In genomic region chr10:17974505-17974904, GRCh38 we compare ENCODE assay signal across 37 cellular contexts. TPM values are rescaled to one million over a fixed set of nuclear protein-coding genes. Genes with fewer than 3 reads are reported as not detected.
"Had no signal": no experiment of that assay in that cellular context is flagged by ENCODE, and none has a peak within 500 bp of the region (broad histone marks: within the 10 kb centered on the region; RNA-seq: fewer than 3 reads in every experiment).

No MANE protein-coding gene starts in this region.

- FAIRE-seq: K562 had no signal

- H3K4me2 ChIP-seq: PC-9 had no signal

- H3K36me3 ChIP-seq: MG63, SJCRH30 had no signal

- ATAC-seq: K562, Panc1, Right ventricle myocardium inferior, SK-N-SH treated with all-trans-retinoic acid at 6 μM for 48 hours had no signal

- H2AFZ ChIP-seq: PC-9 had no signal

- H3K27ac ChIP-seq: PC-9, RWPE1, SJCRH30, SK-N-MC had no signal

- H3K4me3 ChIP-seq: K562, MG63, PC-9, SJCRH30, SK-N-MC had no signal

- H3K27me3 ChIP-seq: MG63, SJCRH30 had no signal

- H3K9me3 ChIP-seq: MG63, SJCRH30 had no signal

- H3K4me1 ChIP-seq: SJCRH30 had no signal

- DNase-seq: Kasumi-1, KG1, MG63, NCI-H1048, NCI-H1092 treated with DMSO at 0.1 percent for 48 hours, NCI-H1105 treated with DMSO at 0.1 percent for 48 hours, NCI-H1417, NCI-H1436, NCI-H146, NCI-H1694, NCI-H187, NCI-H1930, NCI-H2029 treated with DMSO at 0.1 percent for 48 hours, NCI-H2081 treated with DMSO at 0.1 percent for 48 hours, NCI-H2107, NCI-H2171, NCI-H226, NCI-H446 treated with DMSO at 0.1 percent for 48 hours, NCI-H510A, NCI-H524, NCI-H526, NCI-H69, NCI-H748 treated with DMSO at 0.1 percent for 48 hours, NCI-H82, PC-9, SHP77, SIG-M5, SJCRH30 had no signal

RNA-seq across cellular contexts. Expression of gene SLC39A12, which starts 22.8 kb away (rescaled TPM):
- total RNA-seq: K562, M059J, OCI-LY7, PC-9, Right ventricle myocardium inferior, RPMI7951, SJCRH30 had no signal
- polyA plus RNA-seq: K562 had no signal
